ENCODE assay signal across 8 cellular contexts in genomic region chr7:128790297-128791037, GRCh38. TPM values are rescaled to one million over a fixed set of nuclear protein-coding genes. Genes with fewer than 3 reads are reported as not detected.
A peak's percentile ranks its signal among the peaks of the same experiment; 100 is the strongest.
DNase-seq lines count a peak whose midpoint lies in the region; ATAC-seq and TF ChIP-seq lines count a peak whose summit lies in the region.

No MANE protein-coding gene starts in this region.

- no peaks in the 10 kb centered on the region for H3K36me3 Mint-ChIP-seq in MCF 10A (ENCODE audit: insufficient read depth, unreplicated experiment)

- H3K4me3 Mint-ChIP-seq in MCF 10A (ENCODE audit: unreplicated experiment): peak overlapping the region; percentile 75

- H3K9me3 Mint-ChIP-seq in MCF 10A (ENCODE audit: unreplicated experiment): no peaks in the 10 kb centered on the region

- peaks cover 28% of the 10 kb centered on the region for H3K27me3 Mint-ChIP-seq in MCF 10A (ENCODE audit: insufficient read depth, unreplicated experiment)

- no peaks in the 10 kb centered on the region for H3K4me1 Mint-ChIP-seq in MCF 10A (ENCODE audit: insufficient read depth, unreplicated experiment)

- H3K9me3 ChIP-seq in lower lobe of right lung: no peaks in the 10 kb centered on the region
- H3K9me3 ChIP-seq in upper lobe of right lung: no peaks in the 10 kb centered on the region

- H3K27ac Mint-ChIP-seq in MCF 10A (ENCODE audit: low read depth, unreplicated experiment): no peak overlapping the region

- DNase-seq in GM12865 (ENCODE audit: low read depth) (no peak), MCF 10A (ENCODE audit: unreplicated experiment) (no peak), lower lobe of right lung (no peak), upper lobe of right lung (no peak), NCI-H2029 (lab: John Stamatoyannopoulos, UW) (no peak), UCSD-AML1 (lab: John Stamatoyannopoulos, UW; ENCODE audit: unreplicated experiment) (no peak)
- DNase-seq in stimulated activated CD4-positive, alpha-beta T cell treated with anti-CD3 and anti-CD28 coated beads, Interleukin-15, amount 100 ng/mL, for 24 hours: no peak

- BruUV-seq in MCF 10A (replicated peaks; lab: Mats Ljungman, UMichigan): no TSS peak

- peaks cover 6% of the 10 kb centered on the region for H3K27me3 ChIP-seq in lower lobe of right lung (ENCODE audit: low read depth)
- H3K27me3 ChIP-seq in upper lobe of right lung: no peaks in the 10 kb centered on the region

- H3K36me3 ChIP-seq in lower lobe of right lung (no peaks in the 10 kb centered on the region), upper lobe of right lung (no peaks in the 10 kb centered on the region)

- ATAC-seq in HG03066 (IDR thresholded peaks at IDR 0.05; ENCODE audit: low read depth, unreplicated experiment): peak; percentile 17
- peak; percentile 31 to 34 for ATAC-seq in lower lobe of right lung
- ATAC-seq in upper lobe of right lung: peak; percentile 2

- intact Hi-C loops in MCF 10A (cut with micrococcal nuclease): no loop called here
- intact Hi-C loops in lower lobe of right lung (cut with DNase I): no loop called here
- intact Hi-C loops in upper lobe of right lung (cut with DNase I): no loop called here

- POLR2A ChIA-PET in MCF 10A (lab: Yijun Ruan, JAX): interaction anchor here (0.9 to 1.2 kb wide), 3 partner anchors 9 to 88 kb away, joined by 3 to 5 read pairs (median 4); partner anchors contain the start of gene ATP6V1F

- H3K4me3 ChIP-seq in GM12865 (ENCODE audit: low read depth, low read length): peak overlapping the region; percentile 77
- H3K4me3 ChIP-seq in lower lobe of right lung: peak overlapping the region; percentile 84
- H3K4me3 ChIP-seq in upper lobe of right lung: peak overlapping the region; percentile 84

- CTCF ChIA-PET in MCF 10A (lab: Yijun Ruan, JAX): interaction anchor here (0.5 kb wide), 1 partner anchor 428 kb away, joined by 4 read pairs; no protein-coding TSS in a partner anchor

- TF ChIP-seq CTCF in GM12865 (IDR thresholded peaks at IDR 0.05; ENCODE audit: insufficient read depth, low read depth, low read length, missing control alignments) (no peak), MCF 10A (IDR thresholded peaks at IDR 0.05; ENCODE audit: unreplicated experiment) (no peak), lower lobe of right lung (IDR thresholded peaks at IDR 0.05) (no peak), upper lobe of right lung (IDR thresholded peaks at IDR 0.05) (no peak)

- H3K27ac ChIP-seq in lower lobe of right lung (no peak overlapping the region), upper lobe of right lung (peak overlapping the region; percentile 36)

- H3K4me1 ChIP-seq in lower lobe of right lung (peaks cover 14% of the 10 kb centered on the region), upper lobe of right lung (peaks cover 12% of the 10 kb centered on the region)

RNA-seq across cellular contexts. Expression of gene CCDC136, which starts 1.3 kb away (rescaled TPM):
- 3.5 and 6.5 TPM in 2 replicates for total RNA-seq in MCF 10A (2022)
- total RNA-seq in lower lobe of right lung: 3.0 TPM
- total RNA-seq in upper lobe of right lung: 3.1 TPM

RNA-seq across cellular contexts. Expression of gene OPN1SW, which starts 14.9 kb away (rescaled TPM):
- total RNA-seq in MCF 10A (2022) (not detected in 2 replicates), lower lobe of right lung (not detected), upper lobe of right lung (not detected)

RNA-seq across cellular contexts. Expression of gene FLNC, which starts 39.7 kb away (rescaled TPM):
- total RNA-seq in MCF 10A (2022): 0.28 and 0.44 TPM in 2 replicates
- total RNA-seq in lower lobe of right lung: 11.7 TPM
- total RNA-seq in upper lobe of right lung: 7.7 TPM

RNA-seq across cellular contexts. Expression of gene CALU, which starts 51.3 kb away (rescaled TPM):
- total RNA-seq in MCF 10A (2022): 147 and 184 TPM in 2 replicates
- total RNA-seq in lower lobe of right lung: 84.6 TPM
- total RNA-seq in upper lobe of right lung: 100 TPM
